8 cellular contexts compared by ENCODE assay signal in genomic region chr7:134513169-134513752, GRCh38. TPM values are rescaled to one million over a fixed set of nuclear protein-coding genes. Genes with fewer than 3 reads are reported as not detected.
DNase-seq lines count a peak whose midpoint lies in the region; ATAC-seq and TF ChIP-seq lines count a peak whose summit lies in the region.

No MANE protein-coding gene starts in this region.

- CTCF ChIA-PET in OCI-LY7 (lab: Charles Lee; ENCODE audit: unreplicated experiment), result no interaction called here

- no peaks in the 10 kb centered on the region for H3K9me2 ChIP-seq in OCI-LY7 (ENCODE audit: insufficient read depth, low read length)

- peak; percentile 80 for TF ChIP-seq CTCF in OCI-LY7 (conservative IDR thresholded peaks at IDR 0.05; ENCODE audit: low read length)
- peak in 9 of 11 experiments; percentile 23 to 69 (median 52) for TF ChIP-seq CTCF in spleen (IDR thresholded peaks at IDR 0.05 in 8 of 11, conservative IDR thresholded peaks at IDR 0.05 in 3 of 11)
- TF ChIP-seq CTCF in uterus (IDR thresholded peaks at IDR 0.05), result peak in 2 of 4 experiments; percentile 25 to 48

- TF ChIP-seq POLR2A in spleen (IDR thresholded peaks at IDR 0.05), result no peak
- TF ChIP-seq POLR2A in uterus (IDR thresholded peaks at IDR 0.05), result no peak

- BruUV-seq in OCI-LY7 (replicated peaks; lab: Mats Ljungman, UMichigan), result no TSS peak

- H3K27me3 ChIP-seq in right cardiac atrium (ENCODE audit: control insufficient read depth, insufficient read depth) (no peaks in the 10 kb centered on the region), spleen (replicated peaks in 1 of 7) (peaks cover 0 to 5% (median 0%) of the 10 kb centered on the region in 7 donors), uterus (no peaks in the 10 kb centered on the region)

- no peak overlapping the region for H3K4me2 ChIP-seq in OCI-LY7 (ENCODE audit: low read length)

- no peaks in the 10 kb centered on the region for H4K20me1 ChIP-seq in OCI-LY7 (ENCODE audit: insufficient read depth, low read length)

- WGBS in right cardiac atrium, result 47% methylated on average over 9 of the region's 9 CpGs
- 44 to 52% (median 50%) methylated on average over 9 of the region's 9 CpGs for WGBS in spleen, 5 donors

- ATAC-seq in HG02884 (IDR thresholded peaks at IDR 0.05; ENCODE audit: unreplicated experiment), result peak; percentile 60
- ATAC-seq in right cardiac atrium, result peak; percentile 72 to 74

- H3K4me3 ChIP-seq in OCI-LY7 (ENCODE audit: low read depth, low read length, poor library complexity, severe bottlenecking) (no peak overlapping the region), right cardiac atrium (ENCODE audit: low read length) (no peak overlapping the region), spleen (no peak overlapping the region), uterus (no peak overlapping the region)

- peak; percentile 37 to 38 for DNase-seq in NCI-H2081 (lab: John Stamatoyannopoulos, UW)
- DNase-seq in NCI-H2081 treated with DMSO at 0.1 percent for 48 hours (lab: John Stamatoyannopoulos, UW), result no peak
- DNase-seq in OCI-LY7 (ENCODE audit: low spot score), result peak; percentile 45
- peak; percentile 41 for DNase-seq in amniotic stem cell (lab: John Stamatoyannopoulos, UW)
- DNase-seq in right cardiac atrium, result peak in 2 of 3 donors; percentile 29 to 64
- DNase-seq in spleen, result no peak
- no peak for DNase-seq in uterus

- H2AFZ ChIP-seq in OCI-LY7 (ENCODE audit: low read length), result no peak overlapping the region

- POLR2A ChIA-PET in OCI-LY7 (lab: Charles Lee), result no interaction called here

- H3K27ac ChIP-seq in OCI-LY7 (ENCODE audit: low read depth, low read length, poor library complexity, severe bottlenecking) (no peak overlapping the region), right cardiac atrium (ENCODE audit: low read length) (no peak overlapping the region), spleen (no peak overlapping the region), uterus (no peak overlapping the region)

- H3K79me2 ChIP-seq in OCI-LY7 (ENCODE audit: insufficient read depth, low read depth, low read length), result no peaks in the 10 kb centered on the region

- H3K36me3 ChIP-seq in OCI-LY7 (ENCODE audit: insufficient read depth, low read length) (no peaks in the 10 kb centered on the region), spleen (no peaks in the 10 kb centered on the region), uterus (no peaks in the 10 kb centered on the region)

- intact Hi-C loops in OCI-LY7 (cut with micrococcal nuclease; ENCODE audit: unreplicated experiment) (loop anchor here (1.0 kb wide), 1 partner anchor 81 kb away; no protein-coding TSS in a partner anchor), right cardiac atrium (cut with DNase I) (loop anchor here (1.0 to 10.0 kb wide), 4 partner anchors 80 to 92 kb away; no protein-coding TSS in a partner anchor), spleen (cut with DNase I; ENCODE audit: low total_unique reads) (loop anchor here (10.0 kb wide), 1 partner anchor 92 kb away; no protein-coding TSS in a partner anchor), uterus (cut with DNase I; ENCODE audit: low total_unique reads) (no loop called here)

- H3K4me1 ChIP-seq in OCI-LY7 (ENCODE audit: insufficient read depth, low read length, poor library complexity, severe bottlenecking), result no peaks in the 10 kb centered on the region
- H3K4me1 ChIP-seq in right cardiac atrium (ENCODE audit: control insufficient read depth, insufficient read depth, low read length), result no peaks in the 10 kb centered on the region
- peaks cover 0 to 6% (median 0%) of the 10 kb centered on the region in 6 donors for H3K4me1 ChIP-seq in spleen
- H3K4me1 ChIP-seq in uterus, result no peaks in the 10 kb centered on the region

- H3K9me3 ChIP-seq in OCI-LY7 (ENCODE audit: low read length) (no peaks in the 10 kb centered on the region), right cardiac atrium (ENCODE audit: control insufficient read depth, low read length) (no peaks in the 10 kb centered on the region), spleen (no peaks in the 10 kb centered on the region), uterus (no peaks in the 10 kb centered on the region)

RNA-seq across cellular contexts. Expression of gene AKR1B10, which starts 14.1 kb away (rescaled TPM):
- total RNA-seq in OCI-LY7 (2014; rRNA removed; shearing (Covaris generic)), result not detected in 2 replicates
- total RNA-seq in OCI-LY7 (2022), result not detected in 2 replicates
- under 1 TPM; 0.22 to 0.68 (median 0.42) TPM for total RNA-seq in right cardiac atrium
- 0.18 TPM for polyA plus RNA-seq in right cardiac atrium
- not detected for total RNA-seq in spleen
- under 1 TPM in 2 of 3 donors, not detected in 1; 0.11 to 0.16 TPM for polyA plus RNA-seq in spleen
- under 1 TPM in 1 of 4 donors, not detected in 3; 0.48 TPM for total RNA-seq in uterus

RNA-seq across cellular contexts. Expression of gene AKR1B15, which starts 35.6 kb away (rescaled TPM):
- total RNA-seq in OCI-LY7 (2014; rRNA removed; shearing (Covaris generic)), result not detected in 2 replicates
- total RNA-seq in OCI-LY7 (2022) (not detected in 2 replicates), right cardiac atrium (not detected), spleen (not detected), uterus (not detected)
- polyA plus RNA-seq in right cardiac atrium (0.07 TPM), spleen (not detected)

RNA-seq across cellular contexts. Expression of gene AKR1B1, which starts 54.4 kb away (rescaled TPM):
- total RNA-seq in OCI-LY7 (2014; rRNA removed; shearing (Covaris generic)), result 66.4 and 75.7 TPM in 2 replicates
- total RNA-seq in OCI-LY7 (2022) (162 and 167 TPM in 2 replicates), right cardiac atrium (100 to 1,000 TPM; 133 to 191 (median 159) TPM), spleen (10 to 100 TPM; 53.7 to 84.7 (median 63.7) TPM), uterus (10 to 100 TPM; 10.8 to 69.3 (median 40.8) TPM)
- polyA plus RNA-seq in right cardiac atrium (211 TPM), spleen (100 to 1,000 TPM in 1 of 3 donors, 10 to 100 TPM in 2; 69.4 to 112 (median 96.6) TPM)

Comparison
In these comparisons a context has a peak if more than half of its experiments do, and no peak if none do; other contexts are left out.
1. DNase-seq: peak in NCI-H2081 (2 of 2), OCI-LY7 (single experiment), amniotic stem cell (single experiment) and right cardiac atrium (2 of 3); none in NCI-H2081 treated with DMSO at 0.1 percent for 48 hours (single experiment), spleen (single experiment) and uterus (0 of 2).